ENCODE assay signal across 38 cellular contexts in the genomic region with DNA sequence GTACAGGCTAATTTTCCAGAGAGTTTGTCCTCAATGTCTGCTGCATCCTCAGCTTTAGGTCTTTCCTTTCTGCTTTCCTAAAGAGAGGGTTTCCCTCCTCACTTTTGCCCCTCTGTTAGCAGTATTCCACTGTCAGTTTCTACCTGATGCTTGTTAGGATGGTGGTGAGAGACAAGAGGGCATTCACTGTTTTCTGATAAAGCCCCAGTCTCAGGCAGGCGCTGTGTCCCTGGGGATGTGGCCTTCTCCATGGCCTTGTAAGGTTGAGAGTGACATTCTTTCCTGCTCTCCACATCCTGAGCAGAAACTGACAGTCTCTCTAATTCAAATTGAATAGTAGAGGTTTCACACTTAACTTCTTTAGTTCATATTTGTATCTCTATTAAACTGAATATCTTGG. TPM values are rescaled to one million over a fixed set of nuclear protein-coding genes. Genes with fewer than 3 reads are reported as not detected.
"Had no signal": no experiment of that assay in that cellular context is flagged by ENCODE, and none has a peak within 500 bp of the region (broad histone marks: within the 10 kb centered on the region; RNA-seq: fewer than 3 reads in every experiment).

No MANE protein-coding gene starts in this region.

- H3K27me3 ChIP-seq: body of pancreas, brain microvascular endothelial cell, breast epithelium had no signal

- ATAC-seq: activated CD8-positive, alpha-beta T cell treated with anti-CD3 and anti-CD28 coated beads for 36 hours; activated naive CD4-positive, alpha-beta T cell treated with anti-CD3 and anti-CD28 coated beads, Interleukin-2, amount 50 U/mL, for 72 hours; activated T-cell treated with anti-CD3 and anti-CD28 coated beads, Interleukin-2, amount 50 U/mL, for 4 hours; activated T-cell treated with anti-CD3 and anti-CD28 coated beads, Interleukin-2, amount 50 U/mL, for 72 hours; activated T-helper 17 cell treated with anti-CD3 and anti-CD28 coated beads, Interleukin-2, amount 50 U/mL, for 72 hours; body of pancreas had no signal

- H3K9me3 ChIP-seq: body of pancreas, breast epithelium had no signal

- H3K9me3 Mint-ChIP-seq: activated B cell treated with CpG ODN at 0.5 μM for 24 hours; activated CD4-positive, alpha-beta memory T cell treated with anti-CD3 and anti-CD28 coated beads for 36 hours; activated CD8-positive, alpha-beta T cell treated with anti-CD3 and anti-CD28 coated beads for 36 hours; activated naive CD4-positive, alpha-beta T cell treated with anti-CD3 and anti-CD28 coated beads, Interleukin-2, amount 50 U/mL, for 72 hours; activated naive CD8-positive, alpha-beta T cell treated with anti-CD3 and anti-CD28 coated beads for 36 hours; activated T-cell treated with anti-CD3 and anti-CD28 coated beads, Interleukin-2, amount 50 U/mL, for 4 hours; activated T-cell treated with anti-CD3 and anti-CD28 coated beads, Interleukin-2, amount 50 U/mL, for 72 hours; activated T-helper 1 cell treated with anti-CD3 and anti-CD28 coated beads, Interleukin-12 subunit alpha, Interleukin-12 subunit beta, Interleukin-2, Interleukin-4 antibody, amounts not matched to agents 30 ng/mL and 10 ng/mL and 1 ng/mL, durations not matched to agents 14 hours and 24 hours and 36 hours; activated T-helper 17 cell treated with anti-CD3 and anti-CD28 coated beads, Interleukin-2, amount 50 U/mL, for 72 hours; T-helper 1 cell treated with Interleukin-12 subunit alpha and Interleukin-12 subunit beta and Interleukin-4 antibody, amounts not matched to agents 30 μg/mL and 1 μg/mL, for 36 hours; T-helper 2 cell treated with Interferon-gamma antibody and Interleukin-4, amounts not matched to agents 5 μg/mL and 100 μg/mL, for 36 hours had no signal

- H3K36me3 Mint-ChIP-seq: activated CD4-positive, alpha-beta memory T cell treated with anti-CD3 and anti-CD28 coated beads for 36 hours; activated naive CD4-positive, alpha-beta T cell treated with anti-CD3 and anti-CD28 coated beads, Interleukin-2, amount 50 U/mL, for 72 hours; activated naive CD8-positive, alpha-beta T cell treated with anti-CD3 and anti-CD28 coated beads for 36 hours had no signal

- H3K27me3 Mint-ChIP-seq: activated naive CD8-positive, alpha-beta T cell treated with anti-CD3 and anti-CD28 coated beads for 36 hours had no signal

- DNase-seq: activated B cell treated with CpG ODN at 0.5 μM for 24 hours; activated CD4-positive, alpha-beta memory T cell treated with anti-CD3 and anti-CD28 coated beads for 36 hours; activated CD4-positive, alpha-beta T cell treated with anti-CD3 and anti-CD28 coated beads for 48 hours; activated CD4-positive, alpha-beta T cell treated with anti-CD3 and anti-CD28 coated beads, Interleukin-2, amount 50 U/mL, for 1 hour; activated CD4-positive, alpha-beta T cell treated with anti-CD3 and anti-CD28 coated beads, Interleukin-2, amount 50 U/mL, for 4 hours; activated CD4-positive, CD25-positive, alpha-beta regulatory T cell treated with anti-CD3 and anti-CD28 coated beads, Interleukin-2, amount 50 U/mL, for 72 hours; activated CD8-positive, alpha-beta memory T cell treated with anti-CD3 and anti-CD28 coated beads, Interleukin-2, amount 50 U/mL, for 4 hours; activated CD8-positive, alpha-beta T cell treated with anti-CD3 and anti-CD28 coated beads for 36 hours; activated effector memory CD4-positive, alpha-beta T cell treated with anti-CD3 and anti-CD28 coated beads, Interleukin-2, amount 50 U/mL, for 16 hours; activated gamma-delta T cell treated with Interleukin-2 at 50 U/mL for 16 hours; activated naive CD4-positive, alpha-beta T cell; activated naive CD4-positive, alpha-beta T cell treated with anti-CD3 and anti-CD28 coated beads for 36 hours; activated naive CD4-positive, alpha-beta T cell treated with anti-CD3 and anti-CD28 coated beads, Interleukin-2, amount 50 U/mL, for 16 hours; activated naive CD8-positive, alpha-beta T cell treated with anti-CD3 and anti-CD28 coated beads for 36 hours; activated T-cell treated with anti-CD3 and anti-CD28 coated beads for 4 hours; activated T-cell treated with anti-CD3 and anti-CD28 coated beads, Interleukin-2, amount 50 U/mL, for 1 hour; activated T-cell treated with anti-CD3 and anti-CD28 coated beads, Interleukin-2, amount 50 U/mL, for 4 hours; activated T-cell treated with anti-CD3 and anti-CD28 coated beads, Interleukin-2, amount 50 U/mL, for 72 hours; adrenal gland; amniotic stem cell; aorta; body of pancreas; brain microvascular endothelial cell; central memory CD4-positive, alpha-beta T cell; SW 1271; T-helper 1 cell; T-helper 2 cell; T-helper 9 cell had no signal

- H3K4me3 Mint-ChIP-seq: activated B cell treated with CpG ODN at 0.5 μM for 24 hours; activated CD4-positive, alpha-beta memory T cell treated with anti-CD3 and anti-CD28 coated beads for 36 hours; activated CD8-positive, alpha-beta T cell treated with anti-CD3 and anti-CD28 coated beads for 36 hours; activated naive CD4-positive, alpha-beta T cell treated with anti-CD3 and anti-CD28 coated beads for 36 hours; activated naive CD8-positive, alpha-beta T cell treated with anti-CD3 and anti-CD28 coated beads for 36 hours; activated T-cell treated with anti-CD3 and anti-CD28 coated beads, Interleukin-2, amount 50 U/mL, for 4 hours; activated T-cell treated with anti-CD3 and anti-CD28 coated beads, Interleukin-2, amount 50 U/mL, for 72 hours; activated T-helper 1 cell treated with anti-CD3 and anti-CD28 coated beads, Interleukin-12 subunit alpha, Interleukin-12 subunit beta, Interleukin-2, Interleukin-4 antibody, amounts not matched to agents 30 ng/mL and 10 ng/mL and 1 ng/mL, durations not matched to agents 14 hours and 24 hours and 36 hours; activated T-helper 17 cell treated with anti-CD3 and anti-CD28 coated beads, Interleukin-2, amount 50 U/mL, for 72 hours; T-helper 1 cell treated with Interleukin-12 subunit alpha and Interleukin-12 subunit beta and Interleukin-4 antibody, amounts not matched to agents 30 μg/mL and 1 μg/mL, for 36 hours; T-helper 2 cell treated with Interferon-gamma antibody and Interleukin-4, amounts not matched to agents 5 μg/mL and 100 μg/mL, for 36 hours had no signal

- H3K4me1 Mint-ChIP-seq: activated B cell treated with CpG ODN at 0.5 μM for 24 hours; activated naive CD8-positive, alpha-beta T cell treated with anti-CD3 and anti-CD28 coated beads for 36 hours; activated T-helper 17 cell treated with anti-CD3 and anti-CD28 coated beads, Interleukin-2, amount 50 U/mL, for 72 hours had no signal

- H3K4me1 ChIP-seq: adrenal gland, body of pancreas, breast epithelium had no signal

- H3K4me3 ChIP-seq: adrenal gland, body of pancreas, breast epithelium had no signal

- H3K36me3 ChIP-seq: adrenal gland, brain microvascular endothelial cell, breast epithelium had no signal

- H3K27ac ChIP-seq: adrenal gland, body of pancreas, brain microvascular endothelial cell, breast epithelium, VCaP had no signal

- H3K27ac Mint-ChIP-seq: activated B cell treated with CpG ODN at 0.5 μM for 24 hours; activated CD4-positive, alpha-beta memory T cell treated with anti-CD3 and anti-CD28 coated beads for 36 hours; activated CD8-positive, alpha-beta T cell treated with anti-CD3 and anti-CD28 coated beads for 36 hours; activated naive CD4-positive, alpha-beta T cell treated with anti-CD3 and anti-CD28 coated beads for 36 hours; activated naive CD4-positive, alpha-beta T cell treated with anti-CD3 and anti-CD28 coated beads, Interleukin-2, amount 50 U/mL, for 72 hours; activated naive CD8-positive, alpha-beta T cell treated with anti-CD3 and anti-CD28 coated beads for 36 hours; activated T-cell treated with anti-CD3 and anti-CD28 coated beads, Interleukin-2, amount 50 U/mL, for 72 hours; activated T-helper 1 cell treated with anti-CD3 and anti-CD28 coated beads, Interleukin-12 subunit alpha, Interleukin-12 subunit beta, Interleukin-2, Interleukin-4 antibody, amounts not matched to agents 30 ng/mL and 10 ng/mL and 1 ng/mL, durations not matched to agents 14 hours and 24 hours and 36 hours; activated T-helper 17 cell treated with anti-CD3 and anti-CD28 coated beads, Interleukin-2, amount 50 U/mL, for 72 hours; T-helper 1 cell treated with Interleukin-12 subunit alpha and Interleukin-12 subunit beta and Interleukin-4 antibody, amounts not matched to agents 30 μg/mL and 1 μg/mL, for 36 hours; T-helper 2 cell treated with Interferon-gamma antibody and Interleukin-4, amounts not matched to agents 5 μg/mL and 100 μg/mL, for 36 hours had no signal

RNA-seq across cellular contexts. Expression of a gene that starts 14.9 kb away (rescaled TPM):
- total RNA-seq: activated B cell treated with CpG ODN at 0.5 μM for 24 hours; activated CD4-positive, alpha-beta memory T cell treated with anti-CD3 and anti-CD28 coated beads for 36 hours; activated CD8-positive, alpha-beta memory T cell treated with anti-CD3 and anti-CD28 coated beads for 36 hours; activated CD8-positive, alpha-beta T cell treated with anti-CD3 and anti-CD28 coated beads for 36 hours; activated naive CD4-positive, alpha-beta T cell treated with anti-CD3 and anti-CD28 coated beads for 36 hours; activated naive CD4-positive, alpha-beta T cell treated with anti-CD3 and anti-CD28 coated beads, Interleukin-2, amount 50 U/mL, for 72 hours; activated naive CD8-positive, alpha-beta T cell treated with anti-CD3 and anti-CD28 coated beads for 36 hours; activated T-cell treated with anti-CD3 and anti-CD28 coated beads, Interleukin-2, amount 50 U/mL, for 4 hours; activated T-cell treated with anti-CD3 and anti-CD28 coated beads, Interleukin-2, amount 50 U/mL, for 72 hours; activated T-helper 1 cell treated with anti-CD3 and anti-CD28 coated beads, Interleukin-12 subunit alpha, Interleukin-12 subunit beta, Interleukin-2, Interleukin-4 antibody, amounts not matched to agents 30 ng/mL and 10 ng/mL and 1 ng/mL, durations not matched to agents 14 hours and 24 hours and 36 hours; activated T-helper 17 cell treated with anti-CD3 and anti-CD28 coated beads, Interleukin-2, amount 50 U/mL, for 72 hours; adrenal gland; aorta; astrocyte; body of pancreas; breast epithelium; cardiac septum had no signal
- polyA plus RNA-seq: adrenal gland, aorta had no signal
